Comparison of ENCODE assay signal across 9 cellular contexts in the genomic region with DNA sequence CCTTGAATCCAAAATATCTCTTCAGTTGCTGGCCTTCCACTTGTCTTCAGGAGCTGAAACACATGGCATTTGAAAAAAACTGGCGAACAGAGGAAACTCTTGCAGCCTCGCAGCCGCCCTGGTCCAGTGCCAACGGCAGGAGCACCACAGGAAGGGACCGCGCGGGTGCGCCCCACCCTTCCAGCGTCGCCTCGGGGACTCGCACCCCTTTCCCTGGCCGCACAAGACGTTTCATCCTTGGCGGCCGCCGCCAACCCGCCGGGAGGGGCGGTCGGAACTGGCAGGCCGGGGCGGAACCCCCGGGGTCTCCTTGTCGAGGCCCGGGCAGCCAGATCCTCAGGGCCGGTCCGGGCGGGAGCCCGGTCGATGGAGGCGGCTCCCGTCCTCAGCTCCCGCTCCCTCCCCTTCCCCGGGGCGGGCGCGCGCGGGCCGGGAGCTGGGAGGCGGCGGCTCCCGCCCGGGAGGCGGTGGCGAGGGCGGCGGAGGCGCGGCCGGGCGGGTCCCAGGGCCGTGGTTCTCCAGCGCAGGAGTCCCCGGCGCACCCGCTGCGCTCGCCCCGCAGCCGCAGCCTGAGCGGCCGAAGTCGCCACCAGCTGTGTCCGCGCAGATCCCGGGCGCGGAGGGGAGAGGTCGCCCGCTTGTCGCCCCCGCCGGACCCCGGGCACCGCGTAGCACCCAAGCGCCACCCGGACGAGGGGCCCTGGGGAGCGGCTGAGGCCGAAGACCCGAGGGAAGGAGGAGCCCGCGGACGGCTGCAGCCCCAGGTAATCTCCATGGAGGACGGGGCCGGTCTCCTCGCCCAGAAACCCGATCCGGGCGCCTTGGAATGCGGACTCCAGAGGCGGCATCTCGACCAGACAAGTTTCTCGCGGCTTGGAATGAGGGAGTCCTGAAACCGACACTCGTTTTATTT. TPM values are rescaled to one million over a fixed set of nuclear protein-coding genes. Genes with fewer than 3 reads are reported as not detected.
DNase-seq lines count a peak whose midpoint lies in the region; ATAC-seq and TF ChIP-seq lines count a peak whose summit lies in the region.
"Had no signal": no experiment of that assay in that cellular context is flagged by ENCODE, and none has a peak within 500 bp of the region (broad histone marks: within the 10 kb centered on the region; RNA-seq: fewer than 3 reads in every experiment).

No MANE protein-coding gene starts in this region.

- H3K4me3 ChIP-seq in WI38 (ENCODE audit: low read depth, low read length) (peak overlapping the region; percentile 58), osteoblast (ENCODE audit: insufficient read depth, low read length) (peak overlapping the region; percentile 60)

- DNase-seq in GDM1 (lab: John Stamatoyannopoulos, UW) (peak; percentile 53), globus pallidus (ENCODE audit: low spot score) (peak; percentile 33), osteoblast (ENCODE audit: insufficient read length, low spot score, missing footprints) (peak; percentile 89), RKO (ENCODE audit: low spot score) (no peak)
- DNase-seq: activated B cell treated with CpG ODN at 0.5 μM for 24 hours had no signal

- no peaks in the 10 kb centered on the region for H3K4me1 ChIP-seq in osteoblast (ENCODE audit: insufficient read depth, low read length)

- H2AFZ ChIP-seq in osteoblast (ENCODE audit: low read length), result peak overlapping the region; percentile 59

- peaks cover 15% of the 10 kb centered on the region for H3K36me3 ChIP-seq in KOPT-K1 (ENCODE audit: insufficient read depth, low read length)
- no peaks in the 10 kb centered on the region for H3K36me3 ChIP-seq in osteoblast (ENCODE audit: insufficient read depth, low read length)

- no peaks in the 10 kb centered on the region for H3K79me2 ChIP-seq in osteoblast (ENCODE audit: insufficient read depth, low read length)

- H4K20me1 ChIP-seq in osteoblast (ENCODE audit: insufficient read depth, low read length), result no peaks in the 10 kb centered on the region

- no peak for ATAC-seq in HG03439 (IDR thresholded peaks at IDR 0.05; ENCODE audit: unreplicated experiment)
- no peak for ATAC-seq in GM21381 (IDR thresholded peaks at IDR 0.05; ENCODE audit: unreplicated experiment)

- peak overlapping the region; percentile 74 for H3K4me2 ChIP-seq in osteoblast (ENCODE audit: insufficient read depth, low read length)

- peaks cover 31% of the 10 kb centered on the region for H3K27me3 ChIP-seq in osteoblast (ENCODE audit: insufficient read depth, low read length)

- H3K27ac ChIP-seq in KOPT-K1 (ENCODE audit: low read depth, low read length, poor library complexity, severe bottlenecking) (peak overlapping the region; percentile 95), osteoblast (ENCODE audit: low read depth, low read length) (no peak overlapping the region)

- TF ChIP-seq CTCF in WI38 (IDR thresholded peaks at IDR 0.05; ENCODE audit: low read depth, low read length) (no peak), osteoblast (IDR thresholded peaks at IDR 0.05; ENCODE audit: extremely low read depth, low read depth, low read length) (no peak)

- peaks cover 4% of the 10 kb centered on the region for H3K9me3 ChIP-seq in KOPT-K1 (ENCODE audit: insufficient read depth, low read length, poor library complexity, severe bottlenecking)
- H3K9me3 ChIP-seq in osteoblast (ENCODE audit: low read depth, low read length), result no peaks in the 10 kb centered on the region

RNA-seq across cellular contexts. Expression of a gene that starts 0.9 kb away (rescaled TPM):
- not detected in 2 replicates for total RNA-seq in osteoblast
- total RNA-seq: activated B cell treated with CpG ODN at 0.5 μM for 24 hours had no signal
